In the genomic region with DNA sequence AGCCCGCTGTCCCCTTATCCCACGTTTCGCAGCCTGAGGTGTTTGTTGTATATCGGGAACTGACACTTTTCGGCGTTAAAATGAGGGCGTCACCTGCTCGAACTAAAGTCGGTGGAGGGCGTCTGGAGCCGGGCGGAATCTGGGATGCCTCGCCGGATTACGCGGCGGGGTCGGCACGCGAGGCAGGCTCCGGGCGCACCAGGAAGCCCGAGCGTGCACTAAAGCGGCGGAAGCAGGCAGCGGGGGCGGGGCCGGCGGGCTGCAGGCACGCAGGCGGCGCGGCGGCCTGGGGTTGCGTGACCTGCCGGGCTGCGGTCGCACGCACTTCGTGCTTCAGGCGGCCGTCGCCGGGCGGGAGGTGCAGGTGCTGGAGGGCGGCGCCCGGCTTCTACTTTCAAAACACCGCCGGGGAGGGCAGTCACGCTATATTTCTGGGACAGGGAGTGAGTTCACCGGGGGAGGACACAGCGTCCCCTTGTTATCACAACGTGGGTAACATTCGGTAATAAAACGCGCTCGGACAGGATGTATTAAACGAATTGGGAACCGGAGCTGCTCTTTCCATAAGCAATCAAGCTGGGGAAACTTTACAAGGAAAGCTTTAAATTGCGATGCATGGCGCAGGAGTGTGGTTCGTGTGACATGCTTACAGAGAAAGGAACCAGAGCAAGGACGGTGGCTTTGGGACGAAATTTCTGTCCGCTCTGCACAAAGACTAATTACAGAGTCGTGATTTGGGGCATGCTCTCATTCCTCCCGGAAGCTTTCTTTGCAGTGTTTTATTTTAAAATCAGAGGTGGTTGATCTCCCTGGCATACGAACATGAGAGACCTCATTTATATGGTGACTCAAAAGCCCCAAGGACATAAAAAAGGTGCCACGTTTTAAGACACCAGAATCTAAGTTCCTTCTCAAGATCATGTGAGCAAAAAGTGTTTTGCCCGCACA, we compare ENCODE assay signal across 8 cellular contexts. TPM values are rescaled to one million over a fixed set of nuclear protein-coding genes. Genes with fewer than 3 reads are reported as not detected.
DNase-seq lines count a peak whose midpoint lies in the region; ATAC-seq, FAIRE-seq and TF ChIP-seq lines count a peak whose summit lies in the region.

No MANE protein-coding gene starts in this region.

- H3F3A ChIP-seq in SK-N-SH (replicated peaks; ENCODE audit: insufficient read depth), result peaks cover 5% of the 10 kb centered on the region

- H3K79me2 ChIP-seq in Karpas-422 (ENCODE audit: low read length), result no peaks in the 10 kb centered on the region
- H3K79me2 ChIP-seq in SK-N-SH (ENCODE audit: insufficient read depth), result no peaks in the 10 kb centered on the region

- ATAC-seq in GM21786 (IDR thresholded peaks at IDR 0.05; ENCODE audit: unreplicated experiment) (peak; percentile 65), pancreas (peak; percentile 85 to 91 (median 88))
- peak; percentile 80 to 85 for ATAC-seq in activated naive CD4-positive, alpha-beta T cell treated with anti-CD3 and anti-CD28 coated beads, Interleukin-2, amount 50 U/mL, for 72 hours

- H3K9ac ChIP-seq in Karpas-422 (ENCODE audit: low read length), result peak overlapping the region; percentile 72
- H3K9ac ChIP-seq in SK-N-SH, result peak overlapping the region; percentile 47

- H3K9me3 Mint-ChIP-seq in activated naive CD4-positive, alpha-beta T cell treated with anti-CD3 and anti-CD28 coated beads, Interleukin-2, amount 50 U/mL, for 72 hours, result peaks cover 0 to 12% of the 10 kb centered on the region in 2 donors

- no peaks in the 10 kb centered on the region for H4K20me1 ChIP-seq in Karpas-422 (ENCODE audit: insufficient read depth, low read depth, low read length)
- H4K20me1 ChIP-seq in SK-N-SH (ENCODE audit: insufficient read depth), result no peaks in the 10 kb centered on the region

- H3K9me3 ChIP-seq in Karpas-422 (ENCODE audit: low read length) (no peaks in the 10 kb centered on the region), SK-N-SH (no peaks in the 10 kb centered on the region), pancreas (no peaks in the 10 kb centered on the region), tibial nerve (no peaks in the 10 kb centered on the region)

- H3K27ac ChIP-seq in Karpas-422 (ENCODE audit: low read length) (no peak overlapping the region), SK-N-SH (ENCODE audit: low read depth in 2 of 2, low read length in 1 of 2) (peak overlapping the region in 1 of 2 experiments; percentile 91; a peak in 3 of 4 replicates), pancreas (peak overlapping the region; percentile 91 to 96 (median 94)), tibial nerve (peak overlapping the region; percentile 48 to 94 (median 88))

- DNase-seq in ELR (ENCODE audit: low read depth) (peak; percentile 96), Karpas-422 (peak; percentile 89), SK-N-SH (peak; percentile 94), head of caudate nucleus (peak; percentile 34 to 85 (median 68)), pancreas (peak; percentile 83 to 92 (median 89)), tibial nerve (ENCODE audit: low spot score in 2 of 2) (peak; percentile 61 to 69)
- DNase-seq in activated naive CD4-positive, alpha-beta T cell treated with anti-CD3 and anti-CD28 coated beads, Interleukin-2, amount 50 U/mL, for 72 hours (ENCODE audit: low spot score in 2 of 2), result peak; percentile 89 to 97

- H3K36me3 Mint-ChIP-seq in activated naive CD4-positive, alpha-beta T cell treated with anti-CD3 and anti-CD28 coated beads, Interleukin-2, amount 50 U/mL, for 72 hours, result peaks cover 17 to 20% of the 10 kb centered on the region in 2 donors

- 14% methylated on average over 19 of the region's 72 CpGs for WGBS in SK-N-SH (ENCODE audit: low lambda C conversion rate)
- 1% methylated on average over 66 to 72 of the region's 72 CpGs for WGBS in pancreas, 2 donors
- whole genome bisulfite sequencing in tibial nerve, 2 donors, result 4 to 5% methylated on average over 61 to 70 of the region's 72 CpGs

- peak; percentile 24 for TF ChIP-seq CTCF in SK-N-SH (IDR thresholded peaks at IDR 0.05)
- no peak for TF ChIP-seq CTCF in pancreas (IDR thresholded peaks at IDR 0.05)
- TF ChIP-seq CTCF in tibial nerve (IDR thresholded peaks at IDR 0.05), result no peak

- H3K27me3 ChIP-seq in Karpas-422 (ENCODE audit: low read length) (no peaks in the 10 kb centered on the region), SK-N-SH (ENCODE audit: insufficient read depth) (no peaks in the 10 kb centered on the region), pancreas (no peaks in the 10 kb centered on the region), tibial nerve (no peaks in the 10 kb centered on the region)

- H3K4me2 ChIP-seq in Karpas-422 (ENCODE audit: low read depth, low read length, poor library complexity, severe bottlenecking) (peak overlapping the region; percentile 79), SK-N-SH (peak overlapping the region; percentile 86)

- peaks cover 39% of the 10 kb centered on the region for H3K4me1 ChIP-seq in Karpas-422 (ENCODE audit: low read length)
- peaks cover 16 to 24% of the 10 kb centered on the region in 2 experiments; a peak in 3 of 4 replicates for H3K4me1 ChIP-seq in SK-N-SH (ENCODE audit: control insufficient read depth in 1 of 2, insufficient read depth in 2 of 2, low read depth in 1 of 2, low read length in 1 of 2)
- peaks cover 22 to 36% (median 33%) of the 10 kb centered on the region in 3 donors for H3K4me1 ChIP-seq in pancreas
- peaks cover 0 to 15% (median 5%) of the 10 kb centered on the region in 4 donors for H3K4me1 ChIP-seq in tibial nerve

- no peak for FAIRE-seq in pancreas (lab: Jason Lieb, UNC)

- CTCF ChIA-PET in SK-N-SH (lab: Yijun Ruan, JAX), result interaction anchor here (0.7 to 1.3 kb wide), 4 partner anchors 72 to 320 kb away, joined by 3 to 7 read pairs (median 4); partner anchors contain the start of gene TIPARP

- H2AFZ ChIP-seq in Karpas-422 (ENCODE audit: low read length) (peak overlapping the region; percentile 85), SK-N-SH (ENCODE audit: low read depth) (peak overlapping the region; percentile 97)

- TF ChIP-seq EP300 in SK-N-SH (IDR thresholded peaks at IDR 0.05; ENCODE audit: borderline replicate concordance in 1 of 2, low read depth in 1 of 2, low read length in 1 of 2), result no peak
- peak; percentile 18 to 56 for TF ChIP-seq EP300 in tibial nerve (IDR thresholded peaks at IDR 0.05)

- peak; percentile 35 to 58 for TF ChIP-seq POLR2A in tibial nerve (IDR thresholded peaks at IDR 0.05)

- H3K4me3 ChIP-seq in Karpas-422 (ENCODE audit: low read length) (peak overlapping the region; percentile 70), SK-N-SH (ENCODE audit: low read depth in 2 of 2, low read length in 1 of 2) (peak overlapping the region; percentile 59 to 65), pancreas (peak overlapping the region; percentile 40 to 75 (median 52)), tibial nerve (peak overlapping the region; percentile 46 to 80 (median 79))

- no peaks in the 10 kb centered on the region for H3K9me2 ChIP-seq in Karpas-422 (replicated peaks; ENCODE audit: insufficient read depth, low read length)
- no peaks in the 10 kb centered on the region for H3K9me2 ChIP-seq in SK-N-SH

- H3K36me3 ChIP-seq in Karpas-422 (ENCODE audit: insufficient read depth, low read length) (no peaks in the 10 kb centered on the region), SK-N-SH (replicated peaks in 1 of 2; ENCODE audit: control insufficient read depth in 1 of 2, insufficient read depth in 2 of 2, low read length in 1 of 2) (no peaks in the 10 kb centered on the region), pancreas (no peaks in the 10 kb centered on the region), tibial nerve (no peaks in the 10 kb centered on the region)

- no peak; the same call in 1 of the 2 replicates for TF ChIP-seq RAD21 in SK-N-SH (IDR thresholded peaks at IDR 0.05; ENCODE audit: low read length)

- POLR2A ChIA-PET in SK-N-SH (lab: Yijun Ruan, JAX), result interaction anchor here (0.6 to 0.8 kb wide), 2 partner anchors 272 to 677 kb away, joined by 3 to 4 read pairs; no protein-coding TSS in a partner anchor

- peak overlapping the region; percentile 99 for H3K27ac Mint-ChIP-seq in activated naive CD4-positive, alpha-beta T cell treated with anti-CD3 and anti-CD28 coated beads, Interleukin-2, amount 50 U/mL, for 72 hours

- intact Hi-C loops in head of caudate nucleus (cut with DNase I), result loop anchor here (5.0 kb wide), 1 partner anchor 140 kb away; no protein-coding TSS in a partner anchor
- intact Hi-C loops in pancreas (cut with DNase I), result loop anchor here in 1 of 3 donors (10.0 kb wide), 1 partner anchor 142 kb away; the partner anchor contains the start of gene TIPARP

TF ChIP-seq in SK-N-SH, 30 proteins besides CTCF, POLR2A, EP300 and RAD21 (continues in another document):
- TF ChIP-seq MEF2A (IDR thresholded peaks at IDR 0.05; ENCODE audit: borderline replicate concordance, low read depth) (no peak), RXRA (IDR thresholded peaks at IDR 0.05; ENCODE audit: borderline replicate concordance, low read depth) (no peak), FOSL2 (IDR thresholded peaks at IDR 0.05; ENCODE audit: borderline replicate concordance, low read depth) (no peak), SIN3A (IDR thresholded peaks at IDR 0.05; ENCODE audit: borderline replicate concordance, low read depth, low read length) (peak; percentile 41; the same call in 1 of the 2 replicates), YY1 (IDR thresholded peaks at IDR 0.05; ENCODE audit: low read depth) (no peak), MXI1 (IDR thresholded peaks at IDR 0.05; ENCODE audit: low read depth, low read length) (peak; percentile 85), CHD2 (IDR thresholded peaks at IDR 0.05; ENCODE audit: low read length, partially characterized antibody) (no peak), USF1 (IDR thresholded peaks at IDR 0.05; ENCODE audit: borderline replicate concordance, low read depth) (no peak), RCOR1 (IDR thresholded peaks at IDR 0.05; ENCODE audit: low read length) (no peak; the same call in 1 of the 2 replicates), GABPA (IDR thresholded peaks at IDR 0.05; ENCODE audit: low read depth) (peak; percentile 56), ELF1 (IDR thresholded peaks at IDR 0.05) (peak; percentile 58)

RNA-seq across cellular contexts. Expression of gene LEKR1, which starts 9.1 kb away (rescaled TPM):
- 2.3 and 6.4 TPM in 2 replicates for total RNA-seq in Karpas-422 (2014; rRNA removed; shearing (Covaris generic); ENCODE audit: low replicate concordance)
- polyA plus RNA-seq in SK-N-SH (2012; rRNA removed) (0.30 and 0.55 TPM in 2 replicates), pancreas (1 to 10 TPM; 1.1 to 1.2 TPM)
- 0.36 and 0.43 TPM in 2 replicates for polyA plus RNA-seq in SK-N-SH (2012; cell fraction: cytosol; rRNA removed)
- polyA plus RNA-seq in SK-N-SH (2012; cell fraction: nucleus; rRNA removed), result 0.60 and 0.92 TPM in 2 replicates
- total RNA-seq in activated naive CD4-positive, alpha-beta T cell treated with anti-CD3 and anti-CD28 coated beads, Interleukin-2, amount 50 U/mL, for 72 hours, result 1 to 10 TPM; 1.0 to 1.1 TPM
- total RNA-seq in pancreas (1 to 10 TPM in 5 of 6 donors, under 1 TPM in 1; 0.88 to 2.8 (median 2.2) TPM), tibial nerve (1 to 10 TPM in 3 of 4 donors, under 1 TPM in 1; 0.30 to 3.7 (median 2.7) TPM)
